Comparison of ENCODE assay signal across 15 cellular contexts in genomic region chr1:48701445-48701844, GRCh38.
"Had no signal": no experiment of that assay in that cellular context is flagged by ENCODE, and none has a peak within 500 bp of the region (broad histone marks: within the 10 kb centered on the region; RNA-seq: fewer than 3 reads in every experiment).

No MANE protein-coding gene starts in this region.

- H3K4me2 ChIP-seq: hepatocyte had no signal

- H3K79me2 ChIP-seq: hepatocyte had no signal

- H3K9me3 ChIP-seq: adrenal gland, esophagus squamous epithelium, thyroid gland had no signal

- H2AFZ ChIP-seq: hepatocyte had no signal

- H3K27ac ChIP-seq: adrenal gland, esophagus squamous epithelium, hepatocyte, thyroid gland, WERI-Rb-1 had no signal

- DNase-seq: activated CD4-positive, alpha-beta T cell treated with anti-CD3 and anti-CD28 coated beads for 1 hour; activated CD4-positive, alpha-beta T cell treated with anti-CD3 and anti-CD28 coated beads, Interleukin-2, amount 50 U/mL, for 48 hours; activated gamma-delta T cell treated with Interleukin-2 at 50 U/mL for 16 hours; activated T-cell treated with anti-CD3 and anti-CD28 coated beads for 4 hours; adrenal gland; effector CD8-positive, alpha-beta T cell; esophagus squamous epithelium; stimulated activated CD8-positive, alpha-beta memory T cell treated with anti-CD3 and anti-CD28 coated beads, Interleukin-4, amount 100 ng/mL, for 48 hours; stimulated activated naive CD4-positive, alpha-beta T cell treated with Interleukin-2 at 50 U/mL for 16 hours; thyroid gland; WERI-Rb-1 had no signal

- FAIRE-seq: astrocyte had no signal

- H3K4me1 ChIP-seq: adrenal gland, esophagus squamous epithelium, thyroid gland had no signal

- H3K36me3 ChIP-seq: adrenal gland, esophagus squamous epithelium, thyroid gland, WERI-Rb-1 had no signal

- ATAC-seq: activated naive CD4-positive, alpha-beta T cell treated with anti-CD3 and anti-CD28 coated beads, Interleukin-2, amount 50 U/mL, for 72 hours; left lobe of liver had no signal

- H3K27me3 ChIP-seq: adrenal gland, thyroid gland had no signal

- H3K4me3 ChIP-seq: adrenal gland, esophagus squamous epithelium, hepatocyte, thyroid gland had no signal
